Comparison of ENCODE assay signal across 8 cellular contexts in the genomic region with DNA sequence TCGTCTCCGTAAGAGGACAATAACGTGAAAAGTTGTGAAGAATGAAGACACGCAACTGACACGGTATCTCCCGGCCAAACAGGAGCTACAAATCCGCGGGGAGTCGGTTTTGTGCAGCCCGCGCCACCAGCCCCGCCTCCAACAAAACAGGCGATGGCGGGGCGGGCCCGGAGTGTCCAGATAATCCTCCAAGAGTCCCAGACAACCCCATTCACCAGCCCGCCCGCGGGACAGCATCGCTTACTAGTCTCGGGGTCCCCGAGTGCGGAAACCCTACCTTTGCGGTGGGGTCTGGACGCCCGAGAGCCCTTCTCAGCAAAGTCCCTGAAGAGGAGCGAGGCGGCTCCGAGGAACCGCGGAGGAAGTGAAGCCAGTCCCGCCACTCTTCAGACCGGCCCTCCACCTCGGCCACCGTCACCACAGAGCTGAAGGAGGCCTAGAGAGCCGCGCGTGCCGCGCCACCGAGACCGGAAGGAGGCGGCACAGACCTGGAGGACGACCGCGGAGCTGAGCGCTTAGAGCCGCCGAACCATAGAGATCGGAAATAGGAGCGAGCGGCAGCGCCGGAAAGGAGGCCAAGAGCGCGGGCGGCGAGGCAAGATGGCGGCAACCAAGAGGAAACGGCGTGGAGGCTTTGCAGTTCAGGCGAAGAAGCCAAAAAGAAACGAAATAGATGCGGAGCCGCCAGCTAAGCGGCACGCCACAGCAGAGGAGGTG. TPM values are rescaled to one million over a fixed set of nuclear protein-coding genes. Genes with fewer than 3 reads are reported as not detected.
A peak's percentile ranks its signal among the peaks of the same experiment; 100 is the strongest.
DNase-seq lines count a peak whose midpoint lies in the region; ATAC-seq and TF ChIP-seq lines count a peak whose summit lies in the region.

A gene with protein sequence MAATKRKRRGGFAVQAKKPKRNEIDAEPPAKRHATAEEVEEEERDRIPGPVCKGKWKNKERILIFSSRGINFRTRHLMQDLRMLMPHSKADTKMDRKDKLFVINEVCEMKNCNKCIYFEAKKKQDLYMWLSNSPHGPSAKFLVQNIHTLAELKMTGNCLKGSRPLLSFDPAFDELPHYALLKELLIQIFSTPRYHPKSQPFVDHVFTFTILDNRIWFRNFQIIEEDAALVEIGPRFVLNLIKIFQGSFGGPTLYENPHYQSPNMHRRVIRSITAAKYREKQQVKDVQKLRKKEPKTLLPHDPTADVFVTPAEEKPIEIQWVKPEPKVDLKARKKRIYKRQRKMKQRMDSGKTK (plus strand): TSS at position 573 of the 717 bp plus-strand sequence. CDS start 28 bp downstream, at position 601.
A gene with protein sequence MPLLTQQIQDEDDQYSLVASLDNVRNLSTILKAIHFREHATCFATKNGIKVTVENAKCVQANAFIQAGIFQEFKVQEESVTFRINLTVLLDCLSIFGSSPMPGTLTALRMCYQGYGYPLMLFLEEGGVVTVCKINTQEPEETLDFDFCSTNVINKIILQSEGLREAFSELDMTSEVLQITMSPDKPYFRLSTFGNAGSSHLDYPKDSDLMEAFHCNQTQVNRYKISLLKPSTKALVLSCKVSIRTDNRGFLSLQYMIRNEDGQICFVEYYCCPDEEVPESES (minus strand): TSS at position 366 of the 717 bp plus-strand sequence. CDS start 612 bp downstream, outside the sequence.

- H3K4me1 ChIP-seq in transverse colon, result peaks cover 23 to 33% (median 26%) of the 10 kb centered on the region in 4 donors

- POLR2A ChIA-PET in T-cell (lab: Charles Lee), result interaction anchor here (0.6 to 4.0 kb wide), 7 partner anchors 9 to 943 kb away, joined by 3 to 78 read pairs (median 3); partner anchors contain the start of gene DNAJC21 (in 2 of the 2)

- WGBS in adipose tissue, 3 donors, result 0% methylated on average over 67 of the region's 67 CpGs
- WGBS in transverse colon (ENCODE audit: low coverage in 1 of 2), 2 donors, result 0 to 1% methylated on average over 11 to 67 of the region's 67 CpGs

- intact Hi-C loops in cardiac septum (cut with DNase I) (loop anchor here (1.0 kb wide), 1 partner anchor 14 kb away; the partner anchor contains the start of gene DNAJC21), transverse colon (cut with DNase I; ENCODE audit: low total_unique reads) (no loop called here)

- H3K4me3 Mint-ChIP-seq in T-cell, result peak within 1 kb of the TSS in 1 of 3 donors; percentile 61

- TF ChIP-seq CTCF in GM13977 (IDR thresholded peaks at IDR 0.05; ENCODE audit: extremely low read depth, insufficient read depth, missing control alignments), result peak; percentile 35
- peak in 2 of 5 experiments; percentile 11 to 18 for TF ChIP-seq CTCF in transverse colon (IDR thresholded peaks at IDR 0.05)

- peaks cover 34 to 38% (median 36%) of the 10 kb centered on the region in 3 donors for H3K4me1 Mint-ChIP-seq in T-cell

- H3K36me3 Mint-ChIP-seq in T-cell, result peaks cover 14% of the 10 kb centered on the region

- in situ Hi-C loops in GM13977 (cut with MboI; ENCODE audit: low pct_unique_long_range_greater_than_20kb, low sequenced_read_pairs, unreplicated experiment) (no loop called here), transverse colon (cut with MboI; ENCODE audit: low pct_ligation_motif_present in 1 of 4, low pct_unique_long_range_greater_than_20kb in 1 of 4, low sequenced_read_pairs in 3 of 4) (loop anchor here in 3 of 4 donors (25.0 kb wide), 2 partner anchors 903 to 1478 kb away; partner anchors contain the start of genes AMACR (in 2 of the 3) and TARS1 (in 2 of the 3))

- CTCF ChIA-PET in T-cell (lab: Charles Lee), result interaction anchor here in 1 of 2 donors (0.6 to 3.2 kb wide), 9 partner anchors 9 to 1012 kb away, joined by 3 to 19 read pairs (median 3); partner anchors contain the start of genes DNAJC21 and TTC23L

- DNase-seq in GM13977 (ENCODE audit: low spot score) (peak; percentile 87), NCI-H146 (lab: John Stamatoyannopoulos, UW) (peak; percentile 97), T-cell (peak; percentile 82 to 96 (median 91)), cardiac septum (ENCODE audit: low spot score) (peak; percentile 99), pons (ENCODE audit: low spot score) (peak; percentile 96), transverse colon (peak; percentile 97)

- TF ChIP-seq EP300 in transverse colon (IDR thresholded peaks at IDR 0.05; ENCODE audit: low read depth), result no peak

- H3K27ac Mint-ChIP-seq in T-cell, result no peak within 1 kb of the TSS

- no peaks in the 10 kb centered on the region for H3K9me3 Mint-ChIP-seq in T-cell

- H3K27ac ChIP-seq in adipose tissue (ENCODE audit: low read depth, low read length) (no peak within 1 kb of the TSS), transverse colon (peak within 1 kb of the TSS; percentile 89 to 96 (median 92))

- no peaks in the 10 kb centered on the region for H3K9me3 ChIP-seq in transverse colon

- no peaks in the 10 kb centered on the region for H3K27me3 ChIP-seq in transverse colon

- TF ChIP-seq POLR2A in transverse colon (IDR thresholded peaks at IDR 0.05), result peak; percentile 85

- H3K4me3 ChIP-seq in transverse colon, result peak within 1 kb of the TSS; percentile 89 to 99 (median 93)

- H3K36me3 ChIP-seq in transverse colon, result peaks cover 0 to 12% (median 5%) of the 10 kb centered on the region in 4 donors

- no peaks in the 10 kb centered on the region for H3K27me3 Mint-ChIP-seq in T-cell

- ATAC-seq in HG02870 (IDR thresholded peaks at IDR 0.05; ENCODE audit: unreplicated experiment) (peak; percentile 98), T-cell (replicated peaks in 1 of 4) (peak; percentile 96 to 99 (median 98))

RNA-seq across cellular contexts. Expression of the first gene that starts in this region (rescaled TPM):
- total RNA-seq in T-cell (10 to 100 TPM; 24.4 to 26.2 (median 24.4) TPM), cardiac septum (14.6 TPM), transverse colon (10 to 100 TPM in 2 of 4 donors, 1 to 10 TPM in 2; 1.5 to 15.6 (median 7.5) TPM)
- 10 to 100 TPM in 2 of 3 donors, 1 to 10 TPM in 1; 7.0 to 27.2 (median 25.3) TPM for polyA plus RNA-seq in adipose tissue

RNA-seq across cellular contexts. Expression of the second gene that starts in this region (rescaled TPM):
- total RNA-seq in T-cell (10 to 100 TPM; 18.9 to 30.6 (median 20.7) TPM), cardiac septum (23.4 TPM), transverse colon (10 to 100 TPM in 3 of 4 donors, 1 to 10 TPM in 1; 9.0 to 14.4 (median 11.6) TPM)
- 10 to 100 TPM in 2 of 3 donors, 1 to 10 TPM in 1; 6.3 to 15.7 (median 12.0) TPM for polyA plus RNA-seq in adipose tissue
